ENCODE assay signal across 8 cellular contexts in the genomic region with DNA sequence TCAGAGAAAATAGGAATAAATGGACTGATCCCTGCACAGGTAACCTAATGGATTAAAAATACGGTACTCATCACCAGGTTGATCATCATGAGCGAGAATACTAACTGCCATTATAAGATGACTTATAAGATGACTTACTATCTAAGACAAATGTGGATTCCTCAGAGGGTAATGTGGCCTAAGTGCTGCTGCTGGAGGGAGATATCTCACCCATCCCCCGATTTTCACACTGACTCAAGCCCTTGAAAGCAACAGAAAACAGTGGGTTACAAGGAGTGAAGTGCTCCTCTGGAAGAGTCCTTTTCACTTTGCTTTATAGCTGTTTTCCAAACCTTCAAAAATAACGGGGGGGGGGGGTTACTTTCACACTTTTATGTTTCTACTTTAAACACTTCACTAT. TPM values are rescaled to one million over a fixed set of nuclear protein-coding genes. Genes with fewer than 3 reads are reported as not detected.
DNase-seq lines count a peak whose midpoint lies in the region; ATAC-seq and TF ChIP-seq lines count a peak whose summit lies in the region.

No MANE protein-coding gene starts in this region.

- peaks cover 1% of the 10 kb centered on the region for H3K36me3 Mint-ChIP-seq in activated CD8-positive, alpha-beta T cell treated with anti-CD3 and anti-CD28 coated beads for 36 hours (ENCODE audit: low read depth)

- no peak for TF ChIP-seq CTCF in activated CD8-positive, alpha-beta T cell treated with anti-CD3 and anti-CD28 coated beads for 36 hours (IDR thresholded peaks at IDR 0.05)
- TF ChIP-seq CTCF in kidney epithelial cell (IDR thresholded peaks at IDR 0.05; ENCODE audit: insufficient read depth, low read length, poor library complexity, severe bottlenecking) (no peak), vagina (IDR thresholded peaks at IDR 0.05) (no peak)

- H3K4me3 Mint-ChIP-seq in activated CD8-positive, alpha-beta T cell treated with anti-CD3 and anti-CD28 coated beads for 36 hours: peak overlapping the region; percentile 85

- peak overlapping the region; percentile 91 for H3K27ac Mint-ChIP-seq in activated CD8-positive, alpha-beta T cell treated with anti-CD3 and anti-CD28 coated beads for 36 hours

- peaks cover 1% of the 10 kb centered on the region for H3K9me3 Mint-ChIP-seq in activated CD8-positive, alpha-beta T cell treated with anti-CD3 and anti-CD28 coated beads for 36 hours

- peak overlapping the region; percentile 82 for H3K4me3 ChIP-seq in kidney epithelial cell (ENCODE audit: low read depth, low read length)
- peak overlapping the region; percentile 68 to 82 for H3K4me3 ChIP-seq in vagina

- H3K27me3 Mint-ChIP-seq in activated CD8-positive, alpha-beta T cell treated with anti-CD3 and anti-CD28 coated beads for 36 hours: no peaks in the 10 kb centered on the region

- peaks cover 24% of the 10 kb centered on the region for H3K4me1 Mint-ChIP-seq in activated CD8-positive, alpha-beta T cell treated with anti-CD3 and anti-CD28 coated beads for 36 hours (ENCODE audit: low read depth)

- peak overlapping the region; percentile 79 for H3K27ac ChIP-seq in vagina

- TF ChIP-seq POLR2A in vagina (IDR thresholded peaks at IDR 0.05): no peak

- no peaks in the 10 kb centered on the region for H3K9me3 ChIP-seq in vagina

- peak; percentile 11 for DNase-seq in stimulated activated CD4-positive, alpha-beta T cell treated with anti-CD3 and anti-CD28 coated beads, Interleukin-15, amount 100 ng/mL, for 24 hours
- DNase-seq in stimulated activated CD4-positive, alpha-beta T cell treated with anti-CD3 and anti-CD28 coated beads, Interleukin-4, amount 100 ng/mL, for 24 hours: no peak
- DNase-seq in activated CD8-positive, alpha-beta T cell treated with anti-CD3 and anti-CD28 coated beads for 36 hours: peak; percentile 40
- no peak for DNase-seq in kidney epithelial cell (ENCODE audit: low read depth)
- DNase-seq in vagina (ENCODE audit: extremely low spot score in 2 of 2): no peak
- DNase-seq in nucleus accumbens (lab: John Stamatoyannopoulos, UW): no peak
- no peak for DNase-seq in NCI-H2107 (lab: John Stamatoyannopoulos, UW)

- intact Hi-C loops in activated CD8-positive, alpha-beta T cell treated with anti-CD3 and anti-CD28 coated beads for 36 hours (cut with micrococcal nuclease): no loop called here
- intact Hi-C loops in vagina (cut with DNase I): no loop called here

- CTCF ChIA-PET in activated CD8-positive, alpha-beta T cell treated with anti-CD3 and anti-CD28 coated beads for 36 hours (lab: Charles Lee): interaction anchor here (4.4 to 10.4 kb wide), 3 partner anchors 13 to 31 kb away, joined by 22 to 72 read pairs (median 33); no protein-coding TSS in a partner anchor

- no peak for ATAC-seq in activated CD8-positive, alpha-beta T cell treated with anti-CD3 and anti-CD28 coated beads for 36 hours
- no peak for ATAC-seq in HG03280 (IDR thresholded peaks at IDR 0.05; ENCODE audit: unreplicated experiment)

- H3K36me3 ChIP-seq in kidney epithelial cell (ENCODE audit: control insufficient read depth, insufficient read depth, low read length): no peaks in the 10 kb centered on the region
- H3K36me3 ChIP-seq in vagina: no peaks in the 10 kb centered on the region

- POLR2A ChIA-PET in activated CD8-positive, alpha-beta T cell treated with anti-CD3 and anti-CD28 coated beads for 36 hours (lab: Charles Lee): interaction anchor here (0.6 to 1.1 kb wide), 5 partner anchors 32 to 274 kb away, joined by 3 read pairs; no protein-coding TSS in a partner anchor

- peaks cover 15% of the 10 kb centered on the region for H3K4me1 ChIP-seq in vagina

- no peaks in the 10 kb centered on the region for H3K27me3 ChIP-seq in kidney epithelial cell (ENCODE audit: control insufficient read depth, insufficient read depth, low read length)
- no peaks in the 10 kb centered on the region for H3K27me3 ChIP-seq in vagina

RNA-seq across cellular contexts. Expression of a gene that starts 0.9 kb away (rescaled TPM):
- 10 to 100 TPM; 12.7 to 13.3 TPM for total RNA-seq in activated CD8-positive, alpha-beta T cell treated with anti-CD3 and anti-CD28 coated beads for 36 hours
- 19.6 and 28.3 TPM in 2 replicates for total RNA-seq in kidney epithelial cell
- 12.8 TPM for total RNA-seq in vagina

RNA-seq across cellular contexts. Expression of a gene that starts 47.4 kb away (rescaled TPM):
- total RNA-seq in activated CD8-positive, alpha-beta T cell treated with anti-CD3 and anti-CD28 coated beads for 36 hours: under 1 TPM; 0.70 to 0.74 TPM
- total RNA-seq in kidney epithelial cell: 0.68 and 1.8 TPM in 2 replicates
- 22.6 TPM for total RNA-seq in vagina

RNA-seq across cellular contexts. Expression of a gene that starts 54.0 kb away (rescaled TPM):
- total RNA-seq in activated CD8-positive, alpha-beta T cell treated with anti-CD3 and anti-CD28 coated beads for 36 hours: not detected
- 0.42 and 0.68 TPM in 2 replicates for total RNA-seq in kidney epithelial cell
- 3.4 TPM for total RNA-seq in vagina

Comparison
In these comparisons a context has a peak if more than half of its experiments do, and no peak if none do; other contexts are left out.
1. DNase-seq: peak in stimulated activated CD4-positive, alpha-beta T cell treated with anti-CD3 and anti-CD28 coated beads, Interleukin-15, amount 100 ng/mL, for 24 hours (single experiment) and activated CD8-positive, alpha-beta T cell treated with anti-CD3 and anti-CD28 coated beads for 36 hours (single experiment); none in stimulated activated CD4-positive, alpha-beta T cell treated with anti-CD3 and anti-CD28 coated beads, Interleukin-4, amount 100 ng/mL, for 24 hours (single experiment), kidney epithelial cell (single experiment), vagina (0 of 2), nucleus accumbens (0 of 56) and NCI-H2107 (single experiment).